ENCODE assay signal across 18 cellular contexts in genomic region chr4:55498051-55498450, GRCh38. TPM values are rescaled to one million over a fixed set of nuclear protein-coding genes. Genes with fewer than 3 reads are reported as not detected.
DNase-seq lines count a peak whose midpoint lies in the region; ATAC-seq, FAIRE-seq and TF ChIP-seq lines count a peak whose summit lies in the region.
"Had no signal": no experiment of that assay in that cellular context is flagged by ENCODE, and none has a peak within 500 bp of the region (broad histone marks: within the 10 kb centered on the region; RNA-seq: fewer than 3 reads in every experiment).

No MANE protein-coding gene starts in this region.

- no peaks in the 10 kb centered on the region for H3K9me2 ChIP-seq in PC-9 (ENCODE audit: insufficient read depth)

- H3K36me3 ChIP-seq in A673 (ENCODE audit: insufficient read depth, low read length, poor library complexity, severe bottlenecking) (no peaks in the 10 kb centered on the region), SK-N-MC (ENCODE audit: insufficient read depth, low read length) (peaks cover 16% of the 10 kb centered on the region; the same call in 1 of the 2 replicates), PC-9 (ENCODE audit: low read depth) (no peaks in the 10 kb centered on the region)

- no peak overlapping the region for H3K9ac ChIP-seq in SK-N-MC (ENCODE audit: insufficient read length)

- CTCF ChIA-PET in A673 (lab: Charles Lee) (no interaction called here), PC-9 (lab: Charles Lee) (no interaction called here)

- 0 out of 2 replicates have a peak, but pooled peaks cover 2% of the 10 kb centered on the region for H3K79me2 ChIP-seq in PC-9 (ENCODE audit: low read depth)

- FAIRE-seq in G401.6 (lab: Jason Lieb, UNC) = peak; percentile 11
- FAIRE-seq: GM12891, K562 had no signal

- ATAC-seq in omental fat pad (ENCODE audit: low FRiP score) = no peak
- ATAC-seq in HG02840 (IDR thresholded peaks at IDR 0.05; ENCODE audit: low FRiP score, unreplicated experiment) = no peak
- ATAC-seq: K562 had no signal

- no peaks in the 10 kb centered on the region; the same call in 1 of the 2 replicates for H3F3A ChIP-seq in PC-9 (ENCODE audit: insufficient read depth, low read depth)

- BruUV-seq in A673 (replicated peaks; lab: Mats Ljungman, UMichigan) (no TSS peak), PC-9 (replicated peaks; lab: Mats Ljungman, UMichigan) (no TSS peak)

- H3K4me2 ChIP-seq in PC-9 = no peak overlapping the region

- peak; percentile 0 for DNase-seq in A673 (ENCODE audit: low spot score)
- peak; percentile 5 for DNase-seq in SK-N-MC (ENCODE audit: low read depth, low spot score)
- peak; percentile 9 for DNase-seq in fibroblast of the aortic adventitia (ENCODE audit: low read depth)
- no peak for DNase-seq in omental fat pad (ENCODE audit: low spot score)
- DNase-seq in NCI-H2029 treated with DMSO at 0.1 percent for 48 hours (lab: John Stamatoyannopoulos, UW) = no peak
- no peak for DNase-seq in PC-9
- DNase-seq: ACHN; Caco-2; CD8-positive, alpha-beta memory T cell; GOT3; H9; Karpas-422 had no signal

- no peaks in the 10 kb centered on the region for H4K20me1 ChIP-seq in PC-9 (ENCODE audit: insufficient read depth)

- POLR2A ChIA-PET in A673 (lab: Charles Lee; ENCODE audit: low non-redundant PET) (no interaction called here), PC-9 (lab: Charles Lee; ENCODE audit: unreplicated experiment) (no interaction called here)

- no peak overlapping the region for H2AFZ ChIP-seq in PC-9

- H3K27ac ChIP-seq in A673 (ENCODE audit: low read depth, low read length, poor library complexity, severe bottlenecking) (no peak overlapping the region), SK-N-MC (no peak overlapping the region), PC-9 (no peak overlapping the region)
- H3K27ac ChIP-seq: 22Rv1, HL-60 had no signal

- H3K27me3 ChIP-seq in A673 (replicated peaks; ENCODE audit: insufficient read depth, low read depth, low read length, poor library complexity) (no peaks in the 10 kb centered on the region), PC-9 (ENCODE audit: insufficient read depth, low read depth) (no peaks in the 10 kb centered on the region)

- intact Hi-C loops in A673 (cut with micrococcal nuclease; ENCODE audit: unreplicated experiment) (no loop called here), PC-9 (cut with micrococcal nuclease; ENCODE audit: unreplicated experiment) (no loop called here)

- H3K4me1 ChIP-seq in A673 (ENCODE audit: insufficient read depth, low read length, poor library complexity, severe bottlenecking) = no peaks in the 10 kb centered on the region
- H3K4me1 ChIP-seq in PC-9 (replicated peaks; ENCODE audit: insufficient read depth) = no peaks in the 10 kb centered on the region
- H3K4me1 ChIP-seq: Caco-2 had no signal

- TF ChIP-seq CTCF in A673 (conservative IDR thresholded peaks at IDR 0.05; ENCODE audit: low read depth, low read length) = no peak
- no peak for TF ChIP-seq CTCF in fibroblast of the aortic adventitia (IDR thresholded peaks at IDR 0.05; ENCODE audit: insufficient read depth, low read length)
- no peak for TF ChIP-seq CTCF in omental fat pad (IDR thresholded peaks at IDR 0.05)
- no peak for TF ChIP-seq CTCF in PC-9 (conservative IDR thresholded peaks at IDR 0.05)

- H3K4me3 ChIP-seq in A673 (ENCODE audit: low read depth, low read length, poor library complexity, severe bottlenecking) = no peak overlapping the region
- no peak overlapping the region for H3K4me3 ChIP-seq in SK-N-MC
- no peak overlapping the region for H3K4me3 ChIP-seq in fibroblast of the aortic adventitia (ENCODE audit: low read depth, low read length)
- H3K4me3 ChIP-seq in PC-9 = no peak overlapping the region
- H3K4me3 ChIP-seq: K562 had no signal

- no peaks in the 10 kb centered on the region for H3K9me3 ChIP-seq in A673 (ENCODE audit: low read depth, low read length, poor library complexity, severe bottlenecking)
- no peaks in the 10 kb centered on the region for H3K9me3 ChIP-seq in SK-N-MC (ENCODE audit: low read depth, low read length)
- no peaks in the 10 kb centered on the region for H3K9me3 ChIP-seq in PC-9 (ENCODE audit: insufficient read depth, low read depth)
- H3K9me3 ChIP-seq: Caco-2 had no signal

RNA-seq across cellular contexts. Expression of gene CLOCK, which starts 48.7 kb away (rescaled TPM):
- total RNA-seq in A673 (2021) = 14.9 TPM in 2 replicates
- 24.8 and 39.0 TPM in 2 replicates for total RNA-seq in fibroblast of the aortic adventitia (ENCODE audit: low replicate concordance)
- 10 to 100 TPM; 18.7 to 30.4 (median 27.0) TPM for total RNA-seq in omental fat pad
- total RNA-seq in PC-9 (2021) = 13.3 and 19.4 TPM in 2 replicates

Comparison
In these comparisons a context has a peak if more than half of its experiments do, and no peak if none do; other contexts are left out.
1. DNase-seq: peak in A673 (single experiment), SK-N-MC (single experiment) and fibroblast of the aortic adventitia (single experiment); none in omental fat pad (single experiment), NCI-H2029 treated with DMSO at 0.1 percent for 48 hours (single experiment) and PC-9 (0 of 2).